Comparison of ENCODE assay signal across 10 cellular contexts in genomic region chr17:82246040-82246364, GRCh38. TPM values are rescaled to one million over a fixed set of nuclear protein-coding genes. Genes with fewer than 3 reads are reported as not detected.
DNase-seq lines count a peak whose midpoint lies in the region; ATAC-seq lines count a peak whose summit lies in the region.
"Had no signal": no experiment of that assay in that cellular context is flagged by ENCODE, and none has a peak within 500 bp of the region (broad histone marks: within the 10 kb centered on the region; RNA-seq: fewer than 3 reads in every experiment).

No MANE protein-coding gene starts in this region.

- H3K79me2 ChIP-seq in mesendoderm (ENCODE audit: control insufficient read depth, insufficient read depth, low read length) = peaks cover 8% of the 10 kb centered on the region

- no peak overlapping the region for H2BK15ac ChIP-seq in mesendoderm (replicated peaks; ENCODE audit: low read depth)

- peaks cover 31% of the 10 kb centered on the region for H3K4me1 Mint-ChIP-seq in activated CD4-positive, alpha-beta T cell treated with anti-CD3 and anti-CD28 coated beads, Interleukin-2, amount 10 ng/mL, durations not matched to agents 7 days and 5 days
- H3K4me1 Mint-ChIP-seq in activated T-helper 17 cell treated with anti-CD3 and anti-CD28 coated beads, Interleukin-2, amount 50 U/mL, for 72 hours = peaks cover 28% of the 10 kb centered on the region

- H2BK120ac ChIP-seq in mesendoderm (ENCODE audit: low read depth, low read length) = no peak overlapping the region

- H3K56ac ChIP-seq in mesendoderm (ENCODE audit: low read length) = no peak overlapping the region

- H3K4me1 ChIP-seq in subcutaneous abdominal adipose tissue (ENCODE audit: control insufficient read depth in 5 of 5, insufficient read depth in 5 of 5, low read length in 5 of 5) (peaks cover 12 to 54% (median 44%) of the 10 kb centered on the region in 5 donors), mesendoderm (ENCODE audit: control insufficient read depth, low read depth, low read length) (no peaks in the 10 kb centered on the region)

- peaks cover 15% of the 10 kb centered on the region for H3K79me1 ChIP-seq in mesendoderm (ENCODE audit: low read length)

- no peak overlapping the region for H2AK5ac ChIP-seq in mesendoderm (ENCODE audit: low read length)

- H4K5ac ChIP-seq in mesendoderm (ENCODE audit: low read length) = no peak overlapping the region

- no peak overlapping the region for H3K23ac ChIP-seq in mesendoderm (ENCODE audit: low read length)

- DNase-seq in activated CD4-positive, alpha-beta T cell treated with anti-CD3 and anti-CD28 coated beads, Interleukin-2, amount 10 ng/mL, durations not matched to agents 7 days and 5 days = no peak
- no peak for DNase-seq in activated CD4-positive, alpha-beta T cell treated with anti-CD3 and anti-CD28 coated beads, Interleukin-2, amount 50 U/mL, for 4 hours
- peak; percentile 25 for DNase-seq in left ventricle myocardium superior
- DNase-seq in NCI-H1694 (lab: John Stamatoyannopoulos, UW) = no peak
- DNase-seq in mesendoderm = no peak
- DNase-seq in dermis blood vessel endothelial cell = no peak
- DNase-seq: activated CD4-positive, alpha-beta T cell treated with anti-CD3 and anti-CD28 coated beads for 4 hours; small intestine had no signal

- intact Hi-C loops in left ventricle myocardium superior (cut with micrococcal nuclease) = no loop called here

- no peak overlapping the region for H4K8ac ChIP-seq in mesendoderm (ENCODE audit: low read depth, low read length)

- H3K36me3 ChIP-seq in subcutaneous abdominal adipose tissue (ENCODE audit: control insufficient read depth in 5 of 5, insufficient read depth in 5 of 5, low read length in 5 of 5) = peaks cover 0 to 89% (median 84%) of the 10 kb centered on the region in 5 donors
- H3K36me3 ChIP-seq in mesendoderm (ENCODE audit: control insufficient read depth, insufficient read depth, low read length) = peaks cover 33% of the 10 kb centered on the region

- H3K18ac ChIP-seq in mesendoderm (ENCODE audit: low read length) = no peak overlapping the region

- H3K27me3 Mint-ChIP-seq in activated CD4-positive, alpha-beta T cell treated with anti-CD3 and anti-CD28 coated beads, Interleukin-2, amount 10 ng/mL, durations not matched to agents 7 days and 5 days = no peaks in the 10 kb centered on the region
- no peaks in the 10 kb centered on the region for H3K27me3 Mint-ChIP-seq in activated T-helper 17 cell treated with anti-CD3 and anti-CD28 coated beads, Interleukin-2, amount 50 U/mL, for 72 hours

- CTCF ChIA-PET in activated CD4-positive, alpha-beta T cell treated with anti-CD3 and anti-CD28 coated beads, Interleukin-2, amount 10 ng/mL, durations not matched to agents 7 days and 5 days (lab: Charles Lee) = interaction anchor here (1.1 kb wide), 1 partner anchor 10 kb away, joined by 3 read pairs; no protein-coding TSS in a partner anchor

- H2BK5ac ChIP-seq in mesendoderm (ENCODE audit: low read length) = no peak overlapping the region

- no peak for ATAC-seq in activated T-helper 17 cell treated with anti-CD3 and anti-CD28 coated beads, Interleukin-2, amount 50 U/mL, for 72 hours (replicated peaks)
- no peak for ATAC-seq in left ventricle myocardium superior

- no peak overlapping the region for H3K4me3 ChIP-seq in subcutaneous abdominal adipose tissue (ENCODE audit: low read depth in 1 of 5, low read length in 5 of 5)
- H3K4me3 ChIP-seq in mesendoderm (ENCODE audit: low read length) = no peak overlapping the region

- POLR2A ChIA-PET in activated CD4-positive, alpha-beta T cell treated with anti-CD3 and anti-CD28 coated beads, Interleukin-2, amount 10 ng/mL, durations not matched to agents 7 days and 5 days (lab: Charles Lee) = no interaction called here

- WGBS in mesendoderm (ENCODE audit: extremely low coverage, insufficient coverage, low lambda C conversion rate) = no CpG with 5 or more reads among the region's 5 CpGs

- peak overlapping the region in 1 of 5 donors; percentile 30 for H3K9ac ChIP-seq in subcutaneous abdominal adipose tissue (ENCODE audit: low read length in 5 of 5)
- H3K9ac ChIP-seq in mesendoderm (ENCODE audit: low read length) = no peak overlapping the region

- no peak overlapping the region for H3K4me2 ChIP-seq in mesendoderm (ENCODE audit: low read length)

- H3K4ac ChIP-seq in mesendoderm (ENCODE audit: low read depth, low read length) = no peak overlapping the region

- H3K27ac ChIP-seq in subcutaneous abdominal adipose tissue (ENCODE audit: low read depth, low read length) (peak overlapping the region; percentile 19), mesendoderm (ENCODE audit: low read depth, low read length) (no peak overlapping the region)

- H3K27me3 ChIP-seq in subcutaneous abdominal adipose tissue (ENCODE audit: control insufficient read depth in 5 of 5, insufficient read depth in 4 of 5, low read length in 5 of 5) (no peaks in the 10 kb centered on the region), mesendoderm (ENCODE audit: insufficient read depth, low read length, poor library complexity) (no peaks in the 10 kb centered on the region)

- H3K36me3 Mint-ChIP-seq in activated CD4-positive, alpha-beta T cell treated with anti-CD3 and anti-CD28 coated beads, Interleukin-2, amount 10 ng/mL, durations not matched to agents 7 days and 5 days (ENCODE audit: low read depth) = peaks cover 46% of the 10 kb centered on the region
- H3K36me3 Mint-ChIP-seq in activated T-helper 17 cell treated with anti-CD3 and anti-CD28 coated beads, Interleukin-2, amount 50 U/mL, for 72 hours (ENCODE audit: low read depth) = peaks cover 96% of the 10 kb centered on the region

- H3K4me3 Mint-ChIP-seq in activated CD4-positive, alpha-beta T cell treated with anti-CD3 and anti-CD28 coated beads, Interleukin-2, amount 10 ng/mL, durations not matched to agents 7 days and 5 days = no peak overlapping the region
- H3K4me3 Mint-ChIP-seq in activated T-helper 17 cell treated with anti-CD3 and anti-CD28 coated beads, Interleukin-2, amount 50 U/mL, for 72 hours = peak overlapping the region; percentile 14

- H3K9me3 Mint-ChIP-seq in activated CD4-positive, alpha-beta T cell treated with anti-CD3 and anti-CD28 coated beads, Interleukin-2, amount 10 ng/mL, durations not matched to agents 7 days and 5 days = no peaks in the 10 kb centered on the region
- no peaks in the 10 kb centered on the region for H3K9me3 Mint-ChIP-seq in activated T-helper 17 cell treated with anti-CD3 and anti-CD28 coated beads, Interleukin-2, amount 50 U/mL, for 72 hours

- no peaks in the 10 kb centered on the region for H3K9me3 ChIP-seq in subcutaneous abdominal adipose tissue (ENCODE audit: control insufficient read depth in 5 of 5, low read length in 5 of 5)

- H3K27ac Mint-ChIP-seq in activated CD4-positive, alpha-beta T cell treated with anti-CD3 and anti-CD28 coated beads, Interleukin-2, amount 10 ng/mL, durations not matched to agents 7 days and 5 days = peak overlapping the region; percentile 13
- peak overlapping the region; percentile 96 for H3K27ac Mint-ChIP-seq in activated T-helper 17 cell treated with anti-CD3 and anti-CD28 coated beads, Interleukin-2, amount 50 U/mL, for 72 hours

RNA-seq across cellular contexts. Expression of gene SLC16A3, which starts 17.2 kb away (rescaled TPM):
- total RNA-seq in activated CD4-positive, alpha-beta T cell treated with anti-CD3 and anti-CD28 coated beads, Interleukin-2, amount 10 ng/mL, durations not matched to agents 7 days and 5 days = 100 to 1,000 TPM; 104 to 140 TPM
- 100 to 1,000 TPM; 167 to 309 TPM for total RNA-seq in activated T-helper 17 cell treated with anti-CD3 and anti-CD28 coated beads, Interleukin-2, amount 50 U/mL, for 72 hours
- 7.8 TPM for total RNA-seq in left ventricle myocardium superior
- 1.9 TPM for polyA plus RNA-seq in mesendoderm (2013, experiment 1 of 2)
- polyA plus RNA-seq in mesendoderm (2013, experiment 2 of 2) = 1.6 TPM
- total RNA-seq in dermis blood vessel endothelial cell = 99.4 and 121 TPM in 2 replicates

RNA-seq across cellular contexts. Expression of gene CSNK1D, which starts 27.5 kb away (rescaled TPM):
- 100 to 1,000 TPM; 115 to 142 TPM for total RNA-seq in activated CD4-positive, alpha-beta T cell treated with anti-CD3 and anti-CD28 coated beads, Interleukin-2, amount 10 ng/mL, durations not matched to agents 7 days and 5 days
- total RNA-seq in activated T-helper 17 cell treated with anti-CD3 and anti-CD28 coated beads, Interleukin-2, amount 50 U/mL, for 72 hours = 100 to 1,000 TPM; 140 to 142 TPM
- total RNA-seq in left ventricle myocardium superior = 64.4 TPM
- 76.4 TPM for polyA plus RNA-seq in mesendoderm (2013, experiment 1 of 2)
- polyA plus RNA-seq in mesendoderm (2013, experiment 2 of 2) = 75.9 TPM
- 39.3 and 69.2 TPM in 2 replicates for total RNA-seq in dermis blood vessel endothelial cell

RNA-seq across cellular contexts. Expression of gene CCDC57, which starts 33.4 kb away (rescaled TPM):
- 10 to 100 TPM; 60.5 to 69.7 TPM for total RNA-seq in activated CD4-positive, alpha-beta T cell treated with anti-CD3 and anti-CD28 coated beads, Interleukin-2, amount 10 ng/mL, durations not matched to agents 7 days and 5 days
- 10 to 100 TPM; 36.9 to 37.7 TPM for total RNA-seq in activated T-helper 17 cell treated with anti-CD3 and anti-CD28 coated beads, Interleukin-2, amount 50 U/mL, for 72 hours
- total RNA-seq in left ventricle myocardium superior (8.1 TPM), dermis blood vessel endothelial cell (5.4 and 9.4 TPM in 2 replicates)
- 6.8 TPM for polyA plus RNA-seq in mesendoderm (2013, experiment 1 of 2)
- polyA plus RNA-seq in mesendoderm (2013, experiment 2 of 2) = 7.4 TPM

Comparison
In these comparisons a context has a peak if more than half of its experiments do, and no peak if none do; other contexts are left out.
1. RNA of gene SLC16A3, which starts 17.2 kb away (total RNA-seq): 167 to 309 TPM in activated T-helper 17 cell treated with anti-CD3 and anti-CD28 coated beads, Interleukin-2, amount 50 U/mL, for 72 hours, 104 to 140 TPM in activated CD4-positive, alpha-beta T cell treated with anti-CD3 and anti-CD28 coated beads, Interleukin-2, amount 10 ng/mL, durations not matched to agents 7 days and 5 days and 99.4 to 121 TPM in dermis blood vessel endothelial cell; 7.8 TPM in left ventricle myocardium superior (single experiment); every median in the first group is over 10 times any median in the second.